ENCODE assay signal across 26 cellular contexts in genomic region chr3:95049841-95050240, GRCh38.
"Had no signal": no experiment of that assay in that cellular context is flagged by ENCODE, and none has a peak within 500 bp of the region (broad histone marks: within the 10 kb centered on the region; RNA-seq: fewer than 3 reads in every experiment).

No MANE protein-coding gene starts in this region.

- DNase-seq: naive thymus-derived CD8-positive, alpha-beta T cell; nephron progenitor cell; nucleus accumbens; pancreas; retina; right cardiac atrium; right lobe of liver; sigmoid colon; small intestine; stimulated activated CD4-positive, alpha-beta T cell treated with anti-CD3 and anti-CD28 coated beads, Interleukin-15, amount 100 ng/mL, for 24 hours; stimulated activated CD4-positive, alpha-beta T cell treated with anti-CD3 and anti-CD28 coated beads, Interleukin-2, amount 100 ng/mL, for 24 hours; stimulated activated CD4-positive, alpha-beta T cell treated with anti-CD3 and anti-CD28 coated beads, Interleukin-2, amount 100 ng/mL, for 48 hours; stimulated activated CD4-positive, alpha-beta T cell treated with anti-CD3 and anti-CD28 coated beads, Interleukin-4, amount 100 ng/mL, for 24 hours; stimulated activated naive B cell treated with anti-CD40 and anti-IgM and Interleukin-4, amounts not matched to agents 10 μg/mL and 1 μg/mL and 100 μg/mL, for 72 hours; stimulated activated naive CD4-positive, alpha-beta T cell treated with Interleukin-2 at 50 U/mL for 16 hours; stomach; thyroid gland; trophoblast cell; upper lobe of left lung had no signal

- H3K36me3 ChIP-seq: neutrophil, pancreas, prostate gland, right lobe of liver, sigmoid colon, stomach, thoracic aorta, thyroid gland, tibial nerve, upper lobe of left lung, vagina had no signal

- H3K4me3 ChIP-seq: pancreas, prostate gland, right lobe of liver, sigmoid colon, stomach, thoracic aorta, thyroid gland, tibial nerve, upper lobe of left lung, vagina had no signal

- H3K4me1 ChIP-seq: pancreas, prostate gland, right lobe of liver, sigmoid colon, stomach, upper lobe of left lung, vagina had no signal

- H3K27me3 ChIP-seq: neutrophil, pancreas, right lobe of liver, sigmoid colon, stomach, thyroid gland, tibial nerve, upper lobe of left lung, vagina had no signal

- H3K9me3 ChIP-seq: neutrophil, pancreas, prostate gland, right lobe of liver, sigmoid colon, thoracic aorta, thyroid gland, tibial nerve, upper lobe of left lung, vagina had no signal

- ATAC-seq: naive thymus-derived CD8-positive, alpha-beta T cell; natural killer cell treated with Interleukin-12 subunit alpha and Interleukin-12 subunit beta and Interleukin-15 and Interleukin-18, amount 100 ng/mL, for 72 hours; pancreas; right cardiac atrium; right lobe of liver; stimulated activated effector memory CD8-positive, alpha-beta T cell treated with anti-CD3 and anti-CD28 coated beads, Interleukin-12 subunit alpha, Interleukin-12 subunit beta, amount 100 ng/mL, for 72 hours; stimulated activated naive B cell treated with anti-CD40 and anti-IgM and Interleukin-4, amounts not matched to agents 10 μg/mL and 1 μg/mL and 100 μg/mL, for 72 hours had no signal
